8 cellular contexts compared by ENCODE assay signal in genomic region chr12:122979908-122980191, GRCh38. TPM values are rescaled to one million over a fixed set of nuclear protein-coding genes. Genes with fewer than 3 reads are reported as not detected.
DNase-seq lines count a peak whose midpoint lies in the region; FAIRE-seq and TF ChIP-seq lines count a peak whose summit lies in the region.

No MANE protein-coding gene starts in this region.

- 0% methylated on average over 7 of the region's 7 CpGs for WGBS in esophagus muscularis mucosa
- WGBS in sigmoid colon, 2 donors: 2 to 12% methylated on average over 7 of the region's 7 CpGs

- TF ChIP-seq POLR2A in esophagus muscularis mucosa (IDR thresholded peaks at IDR 0.05; ENCODE audit: low read depth) (no peak), sigmoid colon (IDR thresholded peaks at IDR 0.05) (no peak)

- peak overlapping the region; percentile 77 for H3K4me2 ChIP-seq in PC-9

- POLR2A ChIA-PET in PC-9 (lab: Charles Lee; ENCODE audit: unreplicated experiment): interaction anchor here (0.6 to 0.7 kb wide), 2 partner anchors 174 to 253 kb away, joined by 3 to 4 read pairs; no protein-coding TSS in a partner anchor

- FAIRE-seq in D721Med (lab: Jason Lieb, UNC): no peak

- DNase-seq in GM13977 (ENCODE audit: low spot score) (peak; percentile 60), PC-9 (no peak), esophagus muscularis mucosa (ENCODE audit: extremely low spot score) (no peak), sigmoid colon (no peak), NCI-H1092 treated with DMSO at 0.1 percent for 48 hours (lab: John Stamatoyannopoulos, UW) (no peak), D721Med (ENCODE audit: insufficient read length, low spot score) (no peak), HUDEP-2 (lab: John Stamatoyannopoulos, UW; ENCODE audit: unreplicated experiment in 76 of 76) (no peak), SK-N-DZ (ENCODE audit: low spot score) (no peak)

- peaks cover 36% of the 10 kb centered on the region for H3K79me2 ChIP-seq in PC-9 (ENCODE audit: low read depth)

- TF ChIP-seq CTCF in GM13977 (IDR thresholded peaks at IDR 0.05; ENCODE audit: extremely low read depth, insufficient read depth, missing control alignments) (no peak), PC-9 (conservative IDR thresholded peaks at IDR 0.05) (no peak), esophagus muscularis mucosa (IDR thresholded peaks at IDR 0.05) (no peak), sigmoid colon (IDR thresholded peaks at IDR 0.05) (no peak), D721Med (IDR thresholded peaks at IDR 0.05; ENCODE audit: insufficient read depth, missing control alignments) (no peak)

- H3K36me3 ChIP-seq in PC-9 (ENCODE audit: low read depth) (no peaks in the 10 kb centered on the region), esophagus muscularis mucosa (peaks cover 0 to 41% (median 22%) of the 10 kb centered on the region in 4 donors), sigmoid colon (peaks cover 0 to 24% (median 4%) of the 10 kb centered on the region in 4 donors)

- H3K27ac ChIP-seq in PC-9 (no peak overlapping the region), esophagus muscularis mucosa (replicated peaks in 1 of 4) (peak overlapping the region; percentile 89 to 96 (median 92)), sigmoid colon (peak overlapping the region; percentile 87 to 97 (median 94))

- no peak for TF ChIP-seq EP300 in esophagus muscularis mucosa (IDR thresholded peaks at IDR 0.05)
- TF ChIP-seq EP300 in sigmoid colon (IDR thresholded peaks at IDR 0.05): no peak

- H2AFZ ChIP-seq in PC-9: peak overlapping the region; percentile 86; the same call in 1 of the 2 replicates

- H3F3A ChIP-seq in PC-9 (ENCODE audit: insufficient read depth, low read depth): peaks cover 6% of the 10 kb centered on the region; the same call in 1 of the 2 replicates

- in situ Hi-C loops in GM13977 (cut with MboI; ENCODE audit: low pct_unique_long_range_greater_than_20kb, low sequenced_read_pairs, unreplicated experiment): no loop called here

- CTCF ChIA-PET in PC-9 (lab: Charles Lee): interaction anchor here (0.6 kb wide), 1 partner anchor 202 kb away, joined by 4 read pairs; no protein-coding TSS in a partner anchor

- H3K27me3 ChIP-seq in PC-9 (ENCODE audit: insufficient read depth, low read depth) (no peaks in the 10 kb centered on the region), esophagus muscularis mucosa (no peaks in the 10 kb centered on the region), sigmoid colon (no peaks in the 10 kb centered on the region)

- intact Hi-C loops in PC-9 (cut with micrococcal nuclease; ENCODE audit: unreplicated experiment) (loop anchor here (10.0 kb wide), 2 partner anchors 185 to 625 kb away; partner anchors contain the start of gene DDX55), esophagus muscularis mucosa (cut with DNase I) (loop anchor here (5.0 to 10.0 kb wide), 2 partner anchors 175 to 257 kb away; partner anchors contain the start of gene PITPNM2), sigmoid colon (cut with DNase I) (loop anchor here (5.0 kb wide), 1 partner anchor 172 kb away; the partner anchor contains the start of gene PITPNM2)

- H3K4me3 ChIP-seq in PC-9 (peak overlapping the region; percentile 69), esophagus muscularis mucosa (peak overlapping the region; percentile 81 to 98 (median 92)), sigmoid colon (peak overlapping the region; percentile 72 to 100 (median 96))

- H3K9me3 ChIP-seq in PC-9 (ENCODE audit: insufficient read depth, low read depth): no peaks in the 10 kb centered on the region
- no peaks in the 10 kb centered on the region for H3K9me3 ChIP-seq in esophagus muscularis mucosa
- no peaks in the 10 kb centered on the region for H3K9me3 ChIP-seq in sigmoid colon

- H3K9me2 ChIP-seq in PC-9 (ENCODE audit: insufficient read depth): no peaks in the 10 kb centered on the region

- peaks cover 16% of the 10 kb centered on the region; the same call in 1 of the 2 replicates for H3K4me1 ChIP-seq in PC-9 (replicated peaks; ENCODE audit: insufficient read depth)
- H3K4me1 ChIP-seq in esophagus muscularis mucosa: peaks cover 72 to 90% (median 80%) of the 10 kb centered on the region in 4 donors
- H3K4me1 ChIP-seq in sigmoid colon: peaks cover 0 to 83% (median 77%) of the 10 kb centered on the region in 4 donors

- H4K20me1 ChIP-seq in PC-9 (ENCODE audit: insufficient read depth): no peaks in the 10 kb centered on the region

- BruUV-seq in PC-9 (replicated peaks; lab: Mats Ljungman, UMichigan): no TSS peak

RNA-seq across cellular contexts. Expression of gene ARL6IP4, which starts 0.6 kb away (rescaled TPM):
- total RNA-seq in PC-9 (2021): 162 and 191 TPM in 2 replicates
- total RNA-seq in esophagus muscularis mucosa: 100 to 1,000 TPM; 262 to 318 (median 288) TPM
- total RNA-seq in sigmoid colon: 100 to 1,000 TPM; 211 to 358 (median 327) TPM
- 100 to 1,000 TPM; 233 to 312 (median 243) TPM for polyA plus RNA-seq in sigmoid colon
- polyA plus RNA-seq in SK-N-DZ (2014; cell fraction: cytosol; rRNA removed): 290 and 383 TPM in 2 replicates
- polyA plus RNA-seq in SK-N-DZ (2014; cell fraction: nucleus; rRNA removed): 441 and 504 TPM in 2 replicates

RNA-seq across cellular contexts. Expression of gene OGFOD2, which starts 4.8 kb away (rescaled TPM):
- total RNA-seq in PC-9 (2021) (33.5 and 36.1 TPM in 2 replicates), esophagus muscularis mucosa (10 to 100 TPM in 2 of 4 donors, 1 to 10 TPM in 2; 5.6 to 15.3 (median 8.6) TPM), sigmoid colon (10 to 100 TPM in 2 of 4 donors, 1 to 10 TPM in 2; 8.1 to 13.6 (median 9.4) TPM)
- 10 to 100 TPM; 10.2 to 26.5 (median 17.8) TPM for polyA plus RNA-seq in sigmoid colon
- polyA plus RNA-seq in SK-N-DZ (2014; cell fraction: cytosol; rRNA removed): 27.5 and 33.9 TPM in 2 replicates
- 77.4 and 108 TPM in 2 replicates for polyA plus RNA-seq in SK-N-DZ (2014; cell fraction: nucleus; rRNA removed)

RNA-seq across cellular contexts. Expression of gene ABCB9, which starts 13.6 kb away (rescaled TPM):
- total RNA-seq in PC-9 (2021) (11.4 and 13.0 TPM in 2 replicates), esophagus muscularis mucosa (1 to 10 TPM; 1.7 to 6.2 (median 4.2) TPM), sigmoid colon (1 to 10 TPM; 1.6 to 3.8 (median 2.8) TPM)
- polyA plus RNA-seq in sigmoid colon: 1 to 10 TPM; 1.2 to 5.3 (median 3.5) TPM
- 7.0 and 8.9 TPM in 2 replicates for polyA plus RNA-seq in SK-N-DZ (2014; cell fraction: cytosol; rRNA removed)
- polyA plus RNA-seq in SK-N-DZ (2014; cell fraction: nucleus; rRNA removed): 10.2 and 16.0 TPM in 2 replicates
